8 cellular contexts compared by ENCODE assay signal in the genomic region with DNA sequence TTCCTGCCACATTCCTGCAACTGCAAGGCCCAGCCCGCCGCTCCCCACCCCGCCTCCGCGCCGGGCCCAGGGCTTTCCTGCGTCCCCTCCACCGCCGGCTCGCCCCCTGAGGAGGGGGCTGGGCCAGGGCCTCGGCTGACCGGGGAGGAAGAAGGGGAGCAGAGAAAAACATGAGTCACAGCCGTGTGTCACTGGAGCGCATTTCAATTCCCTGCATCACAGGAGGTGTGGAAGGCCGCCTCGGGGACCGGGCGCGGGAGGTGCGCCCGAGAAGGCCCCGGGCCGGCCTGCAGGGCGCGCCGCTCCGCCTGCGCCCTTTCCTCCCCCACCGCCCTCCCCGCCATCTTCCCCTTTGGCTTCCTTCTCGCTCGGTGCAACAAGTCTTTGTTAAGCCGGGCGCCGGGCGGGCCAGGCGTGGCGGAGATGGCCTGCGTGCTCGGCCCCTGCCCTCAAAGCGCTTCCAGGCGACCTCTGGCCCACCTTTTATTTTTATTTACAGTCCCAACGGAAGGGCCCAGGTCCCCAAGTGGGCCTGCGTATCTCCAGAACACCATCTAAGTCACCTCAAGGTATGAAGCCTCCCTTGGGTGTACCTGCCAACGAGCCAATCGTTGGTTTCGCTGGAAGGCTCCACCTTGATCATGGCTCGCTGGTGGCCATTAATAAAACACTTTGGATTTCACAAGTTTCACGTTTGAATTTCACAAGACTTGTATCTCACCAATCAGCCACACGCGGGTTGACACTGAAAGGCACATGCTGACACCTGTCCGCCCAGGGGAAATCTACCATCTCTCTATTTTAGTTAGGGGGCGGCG. TPM values are rescaled to one million over a fixed set of nuclear protein-coding genes. Genes with fewer than 3 reads are reported as not detected.
DNase-seq lines count a peak whose midpoint lies in the region; ATAC-seq, FAIRE-seq and TF ChIP-seq lines count a peak whose summit lies in the region.

No MANE protein-coding gene starts in this region.

- TF ChIP-seq POLR2A in H54 (IDR thresholded peaks at IDR 0.05; ENCODE audit: low read depth, low read length), result no peak

- FAIRE-seq in H54 (lab: Jason Lieb, UNC), result no peak

- H3K36me3 Mint-ChIP-seq in activated naive CD8-positive, alpha-beta T cell treated with anti-CD3 and anti-CD28 coated beads for 36 hours, result peaks cover 22% of the 10 kb centered on the region

- peaks cover 4% of the 10 kb centered on the region for H3K27me3 Mint-ChIP-seq in activated naive CD8-positive, alpha-beta T cell treated with anti-CD3 and anti-CD28 coated beads for 36 hours

- H3K9me3 Mint-ChIP-seq in activated naive CD8-positive, alpha-beta T cell treated with anti-CD3 and anti-CD28 coated beads for 36 hours, result no peaks in the 10 kb centered on the region

- H3K4me3 Mint-ChIP-seq in activated naive CD8-positive, alpha-beta T cell treated with anti-CD3 and anti-CD28 coated beads for 36 hours, result peak overlapping the region; percentile 87

- peak overlapping the region; percentile 66 for H3K4me3 ChIP-seq in retinal pigment epithelial cell (ENCODE audit: low read length)

- ATAC-seq in left cardiac atrium, result peak; percentile 23 to 57

- H3K4me1 Mint-ChIP-seq in activated naive CD8-positive, alpha-beta T cell treated with anti-CD3 and anti-CD28 coated beads for 36 hours, result peaks cover 33% of the 10 kb centered on the region

- intact Hi-C loops in left cardiac atrium (cut with DNase I), result no loop called here

- in situ Hi-C loops in Caki2 (cut with HindIII; ENCODE audit: low pct_unique_long_range_greater_than_20kb, low sequenced_read_pairs), result no loop called here

- H3K27ac Mint-ChIP-seq in activated naive CD8-positive, alpha-beta T cell treated with anti-CD3 and anti-CD28 coated beads for 36 hours, result peak overlapping the region; percentile 97

- TF ChIP-seq CTCF in retinal pigment epithelial cell (conservative IDR thresholded peaks at IDR 0.05; ENCODE audit: low read depth, low read length), result no peak

- peak; percentile 81 for DNase-seq in Caki2 (ENCODE audit: low read depth)
- peak; percentile 40 for DNase-seq in H54 (ENCODE audit: insufficient read length, low spot score)
- DNase-seq in RPMI7951 (ENCODE audit: low read depth), result peak; percentile 42
- peak; percentile 76 for DNase-seq in activated naive CD8-positive, alpha-beta T cell treated with anti-CD3 and anti-CD28 coated beads for 36 hours
- peak; percentile 65 for DNase-seq in left cardiac atrium
- DNase-seq in retinal pigment epithelial cell (ENCODE audit: low read depth), result peak; percentile 84
- no peak for DNase-seq in medulla oblongata (ENCODE audit: extremely low spot score)
- no peak for DNase-seq in NCI-H2227 (lab: John Stamatoyannopoulos, UW; ENCODE audit: unreplicated experiment)

RNA-seq across cellular contexts. Expression of gene HMGA1, which starts 0.9 kb away (rescaled TPM):
- 217 and 265 TPM in 2 replicates for total RNA-seq in Caki2 (2014; rRNA removed; shearing (Covaris generic); ENCODE audit: low replicate concordance)
- 361 and 398 TPM in 2 replicates for total RNA-seq in RPMI7951 (2014; rRNA removed; shearing (Covaris generic))
- 100 to 1,000 TPM; 803 to 814 TPM for total RNA-seq in activated naive CD8-positive, alpha-beta T cell treated with anti-CD3 and anti-CD28 coated beads for 36 hours
- 10 to 100 TPM; 32.5 to 36.2 TPM for total RNA-seq in left cardiac atrium

RNA-seq across cellular contexts. Expression of gene SMIM29, which starts 13.0 kb away (rescaled TPM):
- total RNA-seq in Caki2 (2014; rRNA removed; shearing (Covaris generic); ENCODE audit: low replicate concordance), result 57.0 and 64.2 TPM in 2 replicates
- total RNA-seq in RPMI7951 (2014; rRNA removed; shearing (Covaris generic)), result 79.9 and 84.0 TPM in 2 replicates
- total RNA-seq in activated naive CD8-positive, alpha-beta T cell treated with anti-CD3 and anti-CD28 coated beads for 36 hours, result 10 to 100 TPM; 13.1 to 14.2 TPM
- 10 to 100 TPM; 18.4 to 22.7 TPM for total RNA-seq in left cardiac atrium

Comparison
In these comparisons a context has a peak if more than half of its experiments do, and no peak if none do; other contexts are left out.
1. DNase-seq: peak in Caki2 (single experiment), H54 (single experiment), RPMI7951 (single experiment), activated naive CD8-positive, alpha-beta T cell treated with anti-CD3 and anti-CD28 coated beads for 36 hours (single experiment), left cardiac atrium (single experiment) and retinal pigment epithelial cell (single experiment); none in medulla oblongata (single experiment) and NCI-H2227 (single experiment).